In the genomic region with DNA sequence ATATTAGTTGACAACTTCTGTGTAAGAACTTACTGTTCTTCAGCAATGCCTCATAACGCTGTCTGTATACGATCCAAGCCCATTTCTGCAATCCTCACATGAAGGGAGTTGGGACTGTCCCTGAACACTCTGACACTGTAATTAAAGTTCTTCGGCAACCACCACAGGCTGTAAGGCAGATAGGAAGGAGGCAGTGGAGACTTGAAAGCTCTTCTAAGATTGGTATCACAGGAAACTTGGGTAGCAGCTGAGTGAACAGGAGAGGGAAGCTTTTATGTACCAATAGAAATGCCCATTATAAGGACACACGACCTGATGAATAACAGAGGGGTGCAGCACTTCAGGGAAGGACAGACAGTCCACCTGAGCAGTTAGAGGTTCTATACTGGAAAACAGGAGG, we compare ENCODE assay signal across 16 cellular contexts. TPM values are rescaled to one million over a fixed set of nuclear protein-coding genes. Genes with fewer than 3 reads are reported as not detected.
DNase-seq lines count a peak whose midpoint lies in the region; ATAC-seq and TF ChIP-seq lines count a peak whose summit lies in the region.
"Had no signal": no experiment of that assay in that cellular context is flagged by ENCODE, and none has a peak within 500 bp of the region (broad histone marks: within the 10 kb centered on the region; RNA-seq: fewer than 3 reads in every experiment).

No MANE protein-coding gene starts in this region.

- no peak overlapping the region for H3K9ac ChIP-seq in MM.1S (ENCODE audit: low read length)
- H3K9ac ChIP-seq in endodermal cell (ENCODE audit: extremely low read depth, low read length, poor library complexity, severe bottlenecking) = peak overlapping the region; percentile 52

- no peak overlapping the region for H3K27ac Mint-ChIP-seq in activated T-cell treated with anti-CD3 and anti-CD28 coated beads, Interleukin-2, amount 50 U/mL, for 72 hours
- H3K27ac Mint-ChIP-seq in endodermal cell = peak overlapping the region; percentile 27
- peak overlapping the region; percentile 10 for H3K27ac Mint-ChIP-seq in stimulated activated naive CD8-positive, alpha-beta T cell treated with anti-CD3 and anti-CD28 coated beads, Interleukin-15, Interleukin-2, amounts not matched to agents 100 ng/mL and 50 ng/mL, for 24 hours
- H3K27ac Mint-ChIP-seq: T-cell had no signal

- H3K9me3 Mint-ChIP-seq in activated T-cell treated with anti-CD3 and anti-CD28 coated beads, Interleukin-2, amount 50 U/mL, for 72 hours = no peaks in the 10 kb centered on the region
- no peaks in the 10 kb centered on the region for H3K9me3 Mint-ChIP-seq in endodermal cell
- H3K9me3 Mint-ChIP-seq in stimulated activated naive CD8-positive, alpha-beta T cell treated with anti-CD3 and anti-CD28 coated beads, Interleukin-15, Interleukin-2, amounts not matched to agents 100 ng/mL and 50 ng/mL, for 24 hours = no peaks in the 10 kb centered on the region
- H3K9me3 Mint-ChIP-seq: T-cell had no signal

- H3K27ac ChIP-seq in MM.1S (ENCODE audit: low read length) = peak overlapping the region; percentile 14; the same call in 1 of the 2 replicates
- no peak overlapping the region for H3K27ac ChIP-seq in endodermal cell (ENCODE audit: low read depth, low read length)
- no peak overlapping the region for H3K27ac ChIP-seq in WERI-Rb-1
- H3K27ac ChIP-seq: hepatocyte, thoracic aorta had no signal

- H3K27me3 Mint-ChIP-seq in activated T-cell treated with anti-CD3 and anti-CD28 coated beads, Interleukin-2, amount 50 U/mL, for 72 hours (ENCODE audit: low read depth) = no peaks in the 10 kb centered on the region
- H3K27me3 Mint-ChIP-seq in endodermal cell (ENCODE audit: insufficient read depth) = no peaks in the 10 kb centered on the region
- H3K27me3 Mint-ChIP-seq in stimulated activated naive CD8-positive, alpha-beta T cell treated with anti-CD3 and anti-CD28 coated beads, Interleukin-15, Interleukin-2, amounts not matched to agents 100 ng/mL and 50 ng/mL, for 24 hours = no peaks in the 10 kb centered on the region
- H3K27me3 Mint-ChIP-seq: T-cell had no signal

- no peak overlapping the region for H3K4me3 ChIP-seq in MM.1S (ENCODE audit: low read length)
- H3K4me3 ChIP-seq in endodermal cell (ENCODE audit: low read length) = peak overlapping the region; percentile 29
- H3K4me3 ChIP-seq in WERI-Rb-1 (ENCODE audit: low read depth, low read length) = no peak overlapping the region
- H3K4me3 ChIP-seq: hepatocyte, thoracic aorta had no signal

- H3K9me2 ChIP-seq in MM.1S (replicated peaks; ENCODE audit: insufficient read depth, low read length) = no peaks in the 10 kb centered on the region

- peaks cover 53% of the 10 kb centered on the region for H3K4me1 Mint-ChIP-seq in activated T-cell treated with anti-CD3 and anti-CD28 coated beads, Interleukin-2, amount 50 U/mL, for 72 hours (ENCODE audit: low read depth)
- peaks cover 37% of the 10 kb centered on the region for H3K4me1 Mint-ChIP-seq in endodermal cell
- H3K4me1 Mint-ChIP-seq in stimulated activated naive CD8-positive, alpha-beta T cell treated with anti-CD3 and anti-CD28 coated beads, Interleukin-15, Interleukin-2, amounts not matched to agents 100 ng/mL and 50 ng/mL, for 24 hours (ENCODE audit: low read depth) = peaks cover 49% of the 10 kb centered on the region

- WGBS in endodermal cell (ENCODE audit: insufficient coverage in 1 of 2, insufficient read length in 1 of 2), 2 experiments = 85 to 93% methylated on average over 4 of the region's 4 CpGs

- H3K36me3 Mint-ChIP-seq in activated T-cell treated with anti-CD3 and anti-CD28 coated beads, Interleukin-2, amount 50 U/mL, for 72 hours (ENCODE audit: insufficient read depth in 2 of 2) = no peaks in the 10 kb centered on the region
- peaks cover 5% of the 10 kb centered on the region for H3K36me3 Mint-ChIP-seq in endodermal cell (ENCODE audit: low read depth)
- H3K36me3 Mint-ChIP-seq in stimulated activated naive CD8-positive, alpha-beta T cell treated with anti-CD3 and anti-CD28 coated beads, Interleukin-15, Interleukin-2, amounts not matched to agents 100 ng/mL and 50 ng/mL, for 24 hours (ENCODE audit: low read depth) = peaks cover under 1% of the 10 kb centered on the region

- TF ChIP-seq CTCF in MM.1S (IDR thresholded peaks at IDR 0.05; ENCODE audit: low read length) (no peak), endodermal cell (conservative IDR thresholded peaks at IDR 0.05) (no peak), WERI-Rb-1 (IDR thresholded peaks at IDR 0.05; ENCODE audit: low read depth, low read length) (no peak)

- H3K4me2 ChIP-seq in MM.1S (ENCODE audit: low read depth, low read length) = peak overlapping the region; percentile 5; the same call in 1 of the 2 replicates
- H3K4me2 ChIP-seq: hepatocyte had no signal

- H3K36me3 ChIP-seq in MM.1S (replicated peaks; ENCODE audit: insufficient read depth, low read length) (no peaks in the 10 kb centered on the region), endodermal cell (ENCODE audit: control insufficient read depth, insufficient read depth, low read length) (no peaks in the 10 kb centered on the region), WERI-Rb-1 (no peaks in the 10 kb centered on the region)
- H3K36me3 ChIP-seq: thoracic aorta had no signal

- no peak overlapping the region for H2AFZ ChIP-seq in MM.1S (ENCODE audit: low read length)
- H2AFZ ChIP-seq: hepatocyte had no signal

- H3F3A ChIP-seq in MM.1S (ENCODE audit: insufficient read depth, low read length) = peaks cover 28% of the 10 kb centered on the region

- H3K79me2 ChIP-seq in MM.1S (ENCODE audit: low read length) = no peaks in the 10 kb centered on the region
- H3K79me2 ChIP-seq: hepatocyte had no signal

- peak; percentile 25 to 30 for ATAC-seq in activated T-cell treated with anti-CD3 and anti-CD28 coated beads, Interleukin-2, amount 50 U/mL, for 72 hours (replicated peaks in 1 of 2)
- no peak for ATAC-seq in HG02981 (IDR thresholded peaks at IDR 0.05; ENCODE audit: unreplicated experiment)
- no peak for ATAC-seq in HG02885 (IDR thresholded peaks at IDR 0.05; ENCODE audit: poor library complexity, unreplicated experiment)
- ATAC-seq: left cardiac atrium had no signal

- DNase-seq in activated T-cell treated with anti-CD3 and anti-CD28 coated beads, Interleukin-2, amount 50 U/mL, for 72 hours = no peak
- no peak for DNase-seq in activated T-cell treated with anti-CD3 and anti-CD28 coated beads for 4 hours
- DNase-seq in MM.1S = peak; percentile 6
- no peak for DNase-seq in endodermal cell
- DNase-seq in WERI-Rb-1 = no peak
- DNase-seq: ACHN, Calu3, GDM1, left cardiac atrium, RPMI8226, T-cell had no signal

- H3K27me3 ChIP-seq in MM.1S (replicated peaks; ENCODE audit: insufficient read depth, low read length) (no peaks in the 10 kb centered on the region), endodermal cell (ENCODE audit: control insufficient read depth, insufficient read depth, low read length, poor library complexity, severe bottlenecking) (no peaks in the 10 kb centered on the region), WERI-Rb-1 (ENCODE audit: insufficient read depth, low read depth, severe bottlenecking) (no peaks in the 10 kb centered on the region)
- H3K27me3 ChIP-seq: hepatocyte had no signal

- H3K9me3 ChIP-seq in MM.1S (replicated peaks; ENCODE audit: insufficient read depth, low read length) (no peaks in the 10 kb centered on the region), endodermal cell (ENCODE audit: control insufficient read depth, low read length) (no peaks in the 10 kb centered on the region), WERI-Rb-1 (ENCODE audit: severe bottlenecking) (no peaks in the 10 kb centered on the region)
- H3K9me3 ChIP-seq: thoracic aorta had no signal

- H3K4me1 ChIP-seq in MM.1S (ENCODE audit: low read length) (peaks cover 49% of the 10 kb centered on the region), endodermal cell (ENCODE audit: control insufficient read depth, insufficient read depth, low read length) (peaks cover 17% of the 10 kb centered on the region)

- H4K20me1 ChIP-seq in MM.1S (ENCODE audit: insufficient read depth, low read length) = no peaks in the 10 kb centered on the region

- H3K4me3 Mint-ChIP-seq in activated T-cell treated with anti-CD3 and anti-CD28 coated beads, Interleukin-2, amount 50 U/mL, for 72 hours = no peak overlapping the region
- no peak overlapping the region for H3K4me3 Mint-ChIP-seq in endodermal cell
- H3K4me3 Mint-ChIP-seq in stimulated activated naive CD8-positive, alpha-beta T cell treated with anti-CD3 and anti-CD28 coated beads, Interleukin-15, Interleukin-2, amounts not matched to agents 100 ng/mL and 50 ng/mL, for 24 hours = no peak overlapping the region
- H3K4me3 Mint-ChIP-seq: T-cell had no signal

RNA-seq across cellular contexts. Expression of gene GAB2, which starts 12.0 kb away (rescaled TPM):
- total RNA-seq in activated T-cell treated with anti-CD3 and anti-CD28 coated beads, Interleukin-2, amount 50 U/mL, for 72 hours = 10 to 100 TPM; 48.0 to 51.7 TPM
- total RNA-seq in endodermal cell = 10 to 100 TPM; 26.9 to 62.8 TPM
- polyA plus RNA-seq in endodermal cell (2013, experiment 1 of 2) = 23.2 TPM
- polyA plus RNA-seq in endodermal cell (2013, experiment 2 of 2) = 27.1 TPM

Comparison
In these comparisons a context has a peak if more than half of its experiments do, and no peak if none do; other contexts are left out.
1. ATAC-seq: peak in activated T-cell treated with anti-CD3 and anti-CD28 coated beads, Interleukin-2, amount 50 U/mL, for 72 hours (2 of 2); none in HG02981 (single experiment) and HG02885 (single experiment).